In genomic region chr16:81003064-81003463, GRCh38 we compare ENCODE assay signal across 15 cellular contexts. TPM values are rescaled to one million over a fixed set of nuclear protein-coding genes. Genes with fewer than 3 reads are reported as not detected.
A peak's percentile ranks its signal among the peaks of the same experiment; 100 is the strongest.
DNase-seq lines count a peak whose midpoint lies in the region; ATAC-seq, FAIRE-seq and TF ChIP-seq lines count a peak whose summit lies in the region.
"Had no signal": no experiment of that assay in that cellular context is flagged by ENCODE, and none has a peak within 500 bp of the region (broad histone marks: within the 10 kb centered on the region; RNA-seq: fewer than 3 reads in every experiment).

No MANE protein-coding gene starts in this region.

- TF ChIP-seq CTCF in CD4-positive, alpha-beta T cell (IDR thresholded peaks at IDR 0.05) = no peak
- TF ChIP-seq CTCF in natural killer cell (IDR thresholded peaks at IDR 0.05) = no peak

- H3K9me3 ChIP-seq in CD4-positive, alpha-beta T cell (ENCODE audit: control insufficient read depth, low read length) = no peaks in the 10 kb centered on the region
- H3K9me3 ChIP-seq: Caco-2 had no signal

- H3K27ac Mint-ChIP-seq in T-helper 2 cell treated with Interferon-gamma antibody and Interleukin-4, amounts not matched to agents 5 μg/mL and 100 μg/mL, for 36 hours = peak overlapping the region; percentile 85
- H3K27ac Mint-ChIP-seq in CD4-positive, alpha-beta T cell = peak overlapping the region; percentile 99
- H3K27ac Mint-ChIP-seq in activated T-helper 2 cell treated with anti-CD3 and anti-CD28 coated beads, Interferon-gamma antibody, Interleukin-2, Interleukin-4, amounts not matched to agents 10 μg/mL and 5 μg/mL and 100 μg/mL, durations not matched to agents 14 hours and 24 hours and 36 hours = peak overlapping the region; percentile 98
- peak overlapping the region; percentile 81 to 99 for H3K27ac Mint-ChIP-seq in natural killer cell

- no peaks in the 10 kb centered on the region for H3K27me3 Mint-ChIP-seq in T-helper 2 cell treated with Interferon-gamma antibody and Interleukin-4, amounts not matched to agents 5 μg/mL and 100 μg/mL, for 36 hours (ENCODE audit: low read depth)
- H3K27me3 Mint-ChIP-seq in CD4-positive, alpha-beta T cell = no peaks in the 10 kb centered on the region
- H3K27me3 Mint-ChIP-seq in activated T-helper 2 cell treated with anti-CD3 and anti-CD28 coated beads, Interferon-gamma antibody, Interleukin-2, Interleukin-4, amounts not matched to agents 10 μg/mL and 5 μg/mL and 100 μg/mL, durations not matched to agents 14 hours and 24 hours and 36 hours (ENCODE audit: low read depth) = no peaks in the 10 kb centered on the region
- H3K27me3 Mint-ChIP-seq in natural killer cell (ENCODE audit: low read depth in 2 of 2) = no peaks in the 10 kb centered on the region
- H3K27me3 Mint-ChIP-seq: IgD-negative memory B cell had no signal

- peak overlapping the region; percentile 95 for H3K4me3 Mint-ChIP-seq in T-helper 2 cell treated with Interferon-gamma antibody and Interleukin-4, amounts not matched to agents 5 μg/mL and 100 μg/mL, for 36 hours
- peak overlapping the region; percentile 84 for H3K4me3 Mint-ChIP-seq in CD4-positive, alpha-beta T cell
- peak overlapping the region; percentile 96 for H3K4me3 Mint-ChIP-seq in activated T-helper 2 cell treated with anti-CD3 and anti-CD28 coated beads, Interferon-gamma antibody, Interleukin-2, Interleukin-4, amounts not matched to agents 10 μg/mL and 5 μg/mL and 100 μg/mL, durations not matched to agents 14 hours and 24 hours and 36 hours (ENCODE audit: low read depth)
- peak overlapping the region; percentile 90 for H3K4me3 Mint-ChIP-seq in natural killer cell

- no peaks in the 10 kb centered on the region for H3K27me3 ChIP-seq in CD4-positive, alpha-beta T cell (ENCODE audit: control insufficient read depth, insufficient read depth, low read length)

- H3K4me1 Mint-ChIP-seq in T-helper 2 cell treated with Interferon-gamma antibody and Interleukin-4, amounts not matched to agents 5 μg/mL and 100 μg/mL, for 36 hours (ENCODE audit: low read depth) = peaks cover 48% of the 10 kb centered on the region
- H3K4me1 Mint-ChIP-seq in CD4-positive, alpha-beta T cell (ENCODE audit: low read depth) = peaks cover 65% of the 10 kb centered on the region
- H3K4me1 Mint-ChIP-seq in activated T-helper 2 cell treated with anti-CD3 and anti-CD28 coated beads, Interferon-gamma antibody, Interleukin-2, Interleukin-4, amounts not matched to agents 10 μg/mL and 5 μg/mL and 100 μg/mL, durations not matched to agents 14 hours and 24 hours and 36 hours (ENCODE audit: low read depth) = peaks cover 62% of the 10 kb centered on the region
- H3K4me1 Mint-ChIP-seq in natural killer cell = peaks cover 48 to 62% of the 10 kb centered on the region in 2 donors

- no peak for DNase-seq in T-helper 2 cell treated with Interferon-gamma antibody and Interleukin-4, amounts not matched to agents 5 μg/mL and 100 μg/mL, for 36 hours (ENCODE audit: low spot score)
- no peak for DNase-seq in T-helper 2 cell
- DNase-seq in CD4-positive, alpha-beta T cell = no peak
- DNase-seq in activated T-helper 2 cell treated with anti-CD3 and anti-CD28 coated beads, Interferon-gamma antibody, Interleukin-2, Interleukin-4, amounts not matched to agents 10 μg/mL and 5 μg/mL and 100 μg/mL, durations not matched to agents 14 hours and 24 hours and 36 hours (ENCODE audit: low spot score) = no peak
- DNase-seq in natural killer cell = no peak
- no peak for DNase-seq in pons (ENCODE audit: low spot score)
- DNase-seq in GM19239 (ENCODE audit: insufficient read length, low spot score) = no peak
- DNase-seq: activated CD4-positive, alpha-beta T cell treated with anti-CD3 and anti-CD28 coated beads, Interleukin-2, amount 50 U/mL, for 4 hours; Caco-2; NCI-H1048; NCI-H82; occipital lobe had no signal

- ATAC-seq in CD4-positive, alpha-beta T cell (ENCODE audit: poor library complexity) = no peak
- no peak for ATAC-seq in natural killer cell
- no peak for ATAC-seq in HG03135 (IDR thresholded peaks at IDR 0.05; ENCODE audit: unreplicated experiment)

- CTCF ChIA-PET in CD4-positive, alpha-beta T cell (lab: Charles Lee) = interaction anchor here (7.9 kb wide), 1 partner anchor 33 kb away, joined by 80 read pairs; the partner anchor contains the start of gene ATMIN

- peaks cover 49% of the 10 kb centered on the region for H3K36me3 Mint-ChIP-seq in T-helper 2 cell treated with Interferon-gamma antibody and Interleukin-4, amounts not matched to agents 5 μg/mL and 100 μg/mL, for 36 hours (ENCODE audit: low read depth)
- H3K36me3 Mint-ChIP-seq in CD4-positive, alpha-beta T cell (ENCODE audit: low read depth) = peaks cover 18% of the 10 kb centered on the region
- peaks cover 65% of the 10 kb centered on the region for H3K36me3 Mint-ChIP-seq in activated T-helper 2 cell treated with anti-CD3 and anti-CD28 coated beads, Interferon-gamma antibody, Interleukin-2, Interleukin-4, amounts not matched to agents 10 μg/mL and 5 μg/mL and 100 μg/mL, durations not matched to agents 14 hours and 24 hours and 36 hours (ENCODE audit: low read depth)
- no peaks in the 10 kb centered on the region for H3K36me3 Mint-ChIP-seq in natural killer cell
- H3K36me3 Mint-ChIP-seq: IgD-negative memory B cell had no signal

- no peak for FAIRE-seq in GM19239 (lab: Jason Lieb, UNC)
- FAIRE-seq: A204.1 had no signal

- intact Hi-C loops in CD4-positive, alpha-beta T cell (cut with DNase I, micrococcal nuclease) = loop anchor here in 1 of 2 experiments (10.0 kb wide), 3 partner anchors 198 to 1162 kb away; partner anchors contain the start of genes CDYL2 and DYNLRB2
- intact Hi-C loops in activated T-helper 2 cell treated with anti-CD3 and anti-CD28 coated beads, Interferon-gamma antibody, Interleukin-2, Interleukin-4, amounts not matched to agents 10 μg/mL and 5 μg/mL and 100 μg/mL, durations not matched to agents 14 hours and 24 hours and 36 hours (cut with micrococcal nuclease) = loop anchor here (5.0 to 10.0 kb wide), 5 partner anchors 56 to 421 kb away; partner anchors contain the start of genes CDYL2 and GAN
- intact Hi-C loops in natural killer cell (cut with micrococcal nuclease) = no loop called here

- no peaks in the 10 kb centered on the region for H3K9me3 Mint-ChIP-seq in T-helper 2 cell treated with Interferon-gamma antibody and Interleukin-4, amounts not matched to agents 5 μg/mL and 100 μg/mL, for 36 hours
- H3K9me3 Mint-ChIP-seq in CD4-positive, alpha-beta T cell = no peaks in the 10 kb centered on the region
- peaks cover 7% of the 10 kb centered on the region for H3K9me3 Mint-ChIP-seq in activated T-helper 2 cell treated with anti-CD3 and anti-CD28 coated beads, Interferon-gamma antibody, Interleukin-2, Interleukin-4, amounts not matched to agents 10 μg/mL and 5 μg/mL and 100 μg/mL, durations not matched to agents 14 hours and 24 hours and 36 hours
- H3K9me3 Mint-ChIP-seq in natural killer cell = no peaks in the 10 kb centered on the region
- H3K9me3 Mint-ChIP-seq: IgD-negative memory B cell had no signal

- no peak overlapping the region for H3K27ac ChIP-seq in CD4-positive, alpha-beta T cell (ENCODE audit: low read depth, low read length)

- POLR2A ChIA-PET in CD4-positive, alpha-beta T cell (lab: Charles Lee) = interaction anchor here (2.1 to 2.5 kb wide), 2 partner anchors 32 to 74 kb away, joined by 7 to 15 read pairs; partner anchors contain the start of genes ATMIN and C16orf46

RNA-seq across cellular contexts. Expression of gene CMC2, which starts 3.6 kb away (rescaled TPM):
- total RNA-seq in CD4-positive, alpha-beta T cell = 10 to 100 TPM; 67.7 to 68.8 TPM
- 130 and 136 TPM in 2 replicates for total RNA-seq in activated T-helper 2 cell treated with anti-CD3 and anti-CD28 coated beads, Interferon-gamma antibody, Interleukin-2, Interleukin-4, amounts not matched to agents 10 μg/mL and 5 μg/mL and 100 μg/mL, durations not matched to agents 14 hours and 24 hours and 36 hours
- total RNA-seq in natural killer cell = 10 to 100 TPM; 52.3 to 63.5 (median 63.2) TPM

RNA-seq across cellular contexts. Expression of gene CENPN, which starts 4.0 kb away (rescaled TPM):
- total RNA-seq in CD4-positive, alpha-beta T cell = 1 to 10 TPM; 8.7 to 9.7 TPM
- total RNA-seq in activated T-helper 2 cell treated with anti-CD3 and anti-CD28 coated beads, Interferon-gamma antibody, Interleukin-2, Interleukin-4, amounts not matched to agents 10 μg/mL and 5 μg/mL and 100 μg/mL, durations not matched to agents 14 hours and 24 hours and 36 hours = 57.4 and 57.9 TPM in 2 replicates
- total RNA-seq in natural killer cell = 10 to 100 TPM in 1 of 3 donors, 1 to 10 TPM in 2; 6.6 to 11.6 (median 9.0) TPM

RNA-seq across cellular contexts. Expression of gene ATMIN, which starts 32.6 kb away (rescaled TPM):
- total RNA-seq in CD4-positive, alpha-beta T cell = 10 to 100 TPM; 29.9 to 31.7 TPM
- 25.8 and 27.1 TPM in 2 replicates for total RNA-seq in activated T-helper 2 cell treated with anti-CD3 and anti-CD28 coated beads, Interferon-gamma antibody, Interleukin-2, Interleukin-4, amounts not matched to agents 10 μg/mL and 5 μg/mL and 100 μg/mL, durations not matched to agents 14 hours and 24 hours and 36 hours
- total RNA-seq in natural killer cell = 10 to 100 TPM; 35.3 to 51.8 (median 39.9) TPM
